In genomic region chr9:114719290-114719689, GRCh38 we compare ENCODE assay signal across 16 cellular contexts. TPM values are rescaled to one million over a fixed set of nuclear protein-coding genes. Genes with fewer than 3 reads are reported as not detected.
DNase-seq lines count a peak whose midpoint lies in the region; ATAC-seq and TF ChIP-seq lines count a peak whose summit lies in the region.
"Had no signal": no experiment of that assay in that cellular context is flagged by ENCODE, and none has a peak within 500 bp of the region (broad histone marks: within the 10 kb centered on the region; RNA-seq: fewer than 3 reads in every experiment).

No MANE protein-coding gene starts in this region.

- H3K27me3 Mint-ChIP-seq in activated naive CD4-positive, alpha-beta T cell treated with anti-CD3 and anti-CD28 coated beads, Interleukin-2, amount 50 U/mL, for 24 hours: no peaks in the 10 kb centered on the region
- no peaks in the 10 kb centered on the region for H3K27me3 Mint-ChIP-seq in activated naive CD8-positive, alpha-beta T cell treated with anti-CD3 and anti-CD28 coated beads, Interleukin-2, amount 10 ng/mL, durations not matched to agents 7 days and 5 days
- no peaks in the 10 kb centered on the region for H3K27me3 Mint-ChIP-seq in stimulated activated naive CD8-positive, alpha-beta T cell treated with anti-CD3 and anti-CD28 coated beads, Interleukin-15, amount 100 ng/mL, for 72 hours

- no peak overlapping the region for H3K4me3 ChIP-seq in A673 (ENCODE audit: low read depth, low read length, poor library complexity, severe bottlenecking)
- H3K4me3 ChIP-seq: cardiac muscle cell had no signal

- no peaks in the 10 kb centered on the region for H3K36me3 ChIP-seq in A673 (ENCODE audit: insufficient read depth, low read length, poor library complexity, severe bottlenecking)
- H3K36me3 ChIP-seq: cardiac muscle cell had no signal

- H3K27me3 ChIP-seq in A673 (replicated peaks; ENCODE audit: insufficient read depth, low read depth, low read length, poor library complexity): no peaks in the 10 kb centered on the region

- peaks cover 7% of the 10 kb centered on the region for H3K36me3 Mint-ChIP-seq in activated naive CD4-positive, alpha-beta T cell treated with anti-CD3 and anti-CD28 coated beads, Interleukin-2, amount 50 U/mL, for 24 hours
- H3K36me3 Mint-ChIP-seq in activated naive CD8-positive, alpha-beta T cell treated with anti-CD3 and anti-CD28 coated beads, Interleukin-2, amount 10 ng/mL, durations not matched to agents 7 days and 5 days: peaks cover 41% of the 10 kb centered on the region

- peak overlapping the region; percentile 76 for H3K27ac Mint-ChIP-seq in activated naive CD4-positive, alpha-beta T cell treated with anti-CD3 and anti-CD28 coated beads, Interleukin-2, amount 50 U/mL, for 24 hours
- peak overlapping the region; percentile 98 for H3K27ac Mint-ChIP-seq in activated naive CD8-positive, alpha-beta T cell treated with anti-CD3 and anti-CD28 coated beads, Interleukin-2, amount 10 ng/mL, durations not matched to agents 7 days and 5 days
- peak overlapping the region; percentile 100 for H3K27ac Mint-ChIP-seq in stimulated activated naive CD8-positive, alpha-beta T cell treated with anti-CD3 and anti-CD28 coated beads, Interleukin-15, amount 100 ng/mL, for 72 hours
- H3K27ac Mint-ChIP-seq: nephron, progenitor cell of endocrine pancreas had no signal

- intact Hi-C loops in A673 (cut with micrococcal nuclease; ENCODE audit: unreplicated experiment): no loop called here

- peak overlapping the region; percentile 31 for H3K4me3 Mint-ChIP-seq in activated naive CD4-positive, alpha-beta T cell treated with anti-CD3 and anti-CD28 coated beads, Interleukin-2, amount 50 U/mL, for 24 hours
- H3K4me3 Mint-ChIP-seq in activated naive CD8-positive, alpha-beta T cell treated with anti-CD3 and anti-CD28 coated beads, Interleukin-2, amount 10 ng/mL, durations not matched to agents 7 days and 5 days: peak overlapping the region; percentile 69
- peak overlapping the region; percentile 65 to 71 for H3K4me3 Mint-ChIP-seq in stimulated activated naive CD8-positive, alpha-beta T cell treated with anti-CD3 and anti-CD28 coated beads, Interleukin-15, amount 100 ng/mL, for 72 hours
- H3K4me3 Mint-ChIP-seq: nephron had no signal

- peak; percentile 0 for ATAC-seq in activated naive CD8-positive, alpha-beta T cell treated with anti-CD3 and anti-CD28 coated beads, Interleukin-2, amount 10 ng/mL, durations not matched to agents 7 days and 5 days (ENCODE audit: low read depth)
- peak; percentile 21 for ATAC-seq in stimulated activated naive CD8-positive, alpha-beta T cell treated with anti-CD3 and anti-CD28 coated beads, Interleukin-15, amount 100 ng/mL, for 72 hours
- ATAC-seq in GM21529 (IDR thresholded peaks at IDR 0.05; ENCODE audit: unreplicated experiment) (no peak), HG03039 (IDR thresholded peaks at IDR 0.05; ENCODE audit: unreplicated experiment) (no peak)

- peaks cover 9% of the 10 kb centered on the region for H3K9me3 Mint-ChIP-seq in activated naive CD4-positive, alpha-beta T cell treated with anti-CD3 and anti-CD28 coated beads, Interleukin-2, amount 50 U/mL, for 24 hours
- peaks cover 1% of the 10 kb centered on the region for H3K9me3 Mint-ChIP-seq in activated naive CD8-positive, alpha-beta T cell treated with anti-CD3 and anti-CD28 coated beads, Interleukin-2, amount 10 ng/mL, durations not matched to agents 7 days and 5 days
- H3K9me3 Mint-ChIP-seq in stimulated activated naive CD8-positive, alpha-beta T cell treated with anti-CD3 and anti-CD28 coated beads, Interleukin-15, amount 100 ng/mL, for 72 hours: peaks cover 20 to 30% of the 10 kb centered on the region in 2 donors

- BruUV-seq in A673 (replicated peaks; lab: Mats Ljungman, UMichigan): no TSS peak

- POLR2A ChIA-PET in activated naive CD8-positive, alpha-beta T cell treated with anti-CD3 and anti-CD28 coated beads, Interleukin-2, amount 10 ng/mL, durations not matched to agents 7 days and 5 days (lab: Charles Lee): interaction anchor here (0.8 to 5.5 kb wide), 11 partner anchors 12 to 334 kb away, joined by 3 to 89 read pairs (median 9); partner anchors contain the start of gene TNFSF8
- POLR2A ChIA-PET in A673 (lab: Charles Lee; ENCODE audit: low non-redundant PET): no interaction called here

- H3K27ac ChIP-seq in A673 (ENCODE audit: low read depth, low read length, poor library complexity, severe bottlenecking): no peak overlapping the region
- H3K27ac ChIP-seq: cardiac muscle cell had no signal

- no peak for DNase-seq in activated naive CD4-positive, alpha-beta T cell treated with Interleukin-2 at 50 U/mL for 16 hours
- DNase-seq in NCI-H69 (lab: John Stamatoyannopoulos, UW) (peak; percentile 19), A673 (ENCODE audit: low spot score) (no peak)
- DNase-seq in activated naive CD8-positive, alpha-beta T cell treated with anti-CD3 and anti-CD28 coated beads, Interleukin-2, amount 10 ng/mL, durations not matched to agents 7 days and 5 days: no peak
- no peak for DNase-seq in stimulated activated naive CD8-positive, alpha-beta T cell treated with anti-CD3 and anti-CD28 coated beads, Interleukin-15, amount 100 ng/mL, for 72 hours
- DNase-seq: DMS153; effector CD8-positive, alpha-beta T cell; foreskin fibroblast; KG1 had no signal

- H3K9me3 ChIP-seq in A673 (ENCODE audit: low read depth, low read length, poor library complexity, severe bottlenecking): no peaks in the 10 kb centered on the region

- TF ChIP-seq CTCF in A673 (conservative IDR thresholded peaks at IDR 0.05; ENCODE audit: low read depth, low read length): no peak

- CTCF ChIA-PET in A673 (lab: Charles Lee): no interaction called here

- peaks cover 4% of the 10 kb centered on the region for H3K4me1 ChIP-seq in A673 (ENCODE audit: insufficient read depth, low read length, poor library complexity, severe bottlenecking)

- peaks cover 46% of the 10 kb centered on the region for H3K4me1 Mint-ChIP-seq in activated naive CD4-positive, alpha-beta T cell treated with anti-CD3 and anti-CD28 coated beads, Interleukin-2, amount 50 U/mL, for 24 hours
- peaks cover 61% of the 10 kb centered on the region for H3K4me1 Mint-ChIP-seq in activated naive CD8-positive, alpha-beta T cell treated with anti-CD3 and anti-CD28 coated beads, Interleukin-2, amount 10 ng/mL, durations not matched to agents 7 days and 5 days
- H3K4me1 Mint-ChIP-seq in stimulated activated naive CD8-positive, alpha-beta T cell treated with anti-CD3 and anti-CD28 coated beads, Interleukin-15, amount 100 ng/mL, for 72 hours: peaks cover 80% of the 10 kb centered on the region

RNA-seq across cellular contexts. Expression of gene TEX48, which starts 37.3 kb away (rescaled TPM):
- total RNA-seq in activated naive CD8-positive, alpha-beta T cell treated with anti-CD3 and anti-CD28 coated beads, Interleukin-2, amount 10 ng/mL, durations not matched to agents 7 days and 5 days: not detected
- total RNA-seq in A673 (2021): not detected in 2 replicates
- total RNA-seq: cardiac muscle cell, lung microvascular endothelial cell, progenitor cell of endocrine pancreas had no signal

Comparison
In these comparisons a context has a peak if more than half of its experiments do, and no peak if none do; other contexts are left out.
1. ATAC-seq: peak in activated naive CD8-positive, alpha-beta T cell treated with anti-CD3 and anti-CD28 coated beads, Interleukin-2, amount 10 ng/mL, durations not matched to agents 7 days and 5 days (single experiment) and stimulated activated naive CD8-positive, alpha-beta T cell treated with anti-CD3 and anti-CD28 coated beads, Interleukin-15, amount 100 ng/mL, for 72 hours (single experiment); none in GM21529 (single experiment) and HG03039 (single experiment).
2. Peak in every context shown above with its lines, with median percentiles within 50 percentile points of each other: H3K27ac Mint-ChIP-seq and H3K4me3 Mint-ChIP-seq.